In genomic region chr7:104386943-104387342, GRCh38 we compare ENCODE assay signal across 34 cellular contexts. TPM values are rescaled to one million over a fixed set of nuclear protein-coding genes. Genes with fewer than 3 reads are reported as not detected.
"Had no signal": no experiment of that assay in that cellular context is flagged by ENCODE, and none has a peak within 500 bp of the region (broad histone marks: within the 10 kb centered on the region; RNA-seq: fewer than 3 reads in every experiment).

No MANE protein-coding gene starts in this region.

- H3K4me2 ChIP-seq: smooth muscle cell had no signal

- H3K4me1 ChIP-seq: pancreas, psoas muscle, spleen, stomach, thyroid gland, tibial nerve, upper lobe of left lung, vagina had no signal

- H3K36me3 ChIP-seq: neutrophil, pancreas, spleen, stomach, thoracic aorta, thyroid gland, tibial nerve, upper lobe of left lung, vagina had no signal

- FAIRE-seq: pancreas, urothelium cell line had no signal

- H3K27ac ChIP-seq: neutrophil, pancreas, psoas muscle, skin epidermis, spleen, stomach, thoracic aorta, thyroid gland, tibial nerve, upper lobe of left lung, vagina had no signal

- DNase-seq: naive B cell; naive thymus-derived CD8-positive, alpha-beta T cell; nephron progenitor cell; nucleus accumbens; pancreas; psoas muscle; right cardiac atrium; spleen; stimulated activated CD4-positive, alpha-beta T cell treated with anti-CD3 and anti-CD28 coated beads, Interleukin-12 subunit alpha, Interleukin-12 subunit beta, amount 100 ng/mL, for 4 hours; stimulated activated CD4-positive, alpha-beta T cell treated with anti-CD3 and anti-CD28 coated beads, Interleukin-1b, Interleukin-23, amount 100 ng/mL, for 48 hours; stimulated activated CD4-positive, alpha-beta T cell treated with anti-CD3 and anti-CD28 coated beads, Interleukin-4, amount 100 ng/mL, for 1 hour; stimulated activated naive B cell treated with anti-CD40 and anti-IgM and Interleukin-4, amounts not matched to agents 10 μg/mL and 1 μg/mL and 100 μg/mL, for 72 hours; stimulated activated naive CD4-positive, alpha-beta T cell treated with Interleukin-2 at 50 U/mL for 16 hours; stomach; thyroid gland; trophoblast cell; upper lobe of left lung had no signal

- H3K9me3 ChIP-seq: neutrophil, pancreas, psoas muscle, thoracic aorta, thyroid gland, vagina had no signal

- ATAC-seq: naive thymus-derived CD8-positive, alpha-beta T cell; natural killer cell treated with Interleukin-12 subunit alpha and Interleukin-12 subunit beta and Interleukin-15 and Interleukin-18, amount 100 ng/mL, for 72 hours; pancreas; psoas muscle; right cardiac atrium; sciatic nerve; stimulated activated effector memory CD8-positive, alpha-beta T cell treated with anti-CD3 and anti-CD28 coated beads, Interleukin-12 subunit alpha, Interleukin-12 subunit beta, amount 100 ng/mL, for 72 hours; stimulated activated naive B cell treated with anti-CD40 and anti-IgM and Interleukin-4, amounts not matched to agents 10 μg/mL and 1 μg/mL and 100 μg/mL, for 72 hours had no signal

- H3K27me3 ChIP-seq: neutrophil, pancreas, stomach, thyroid gland, tibial nerve, upper lobe of left lung, vagina had no signal

- H3K4me3 ChIP-seq: pancreas, psoas muscle, skin epidermis, smooth muscle cell, spleen, stomach, thoracic aorta, thyroid gland, tibial nerve, upper lobe of left lung, vagina had no signal

RNA-seq across cellular contexts. Expression of gene LHFPL3, which starts 58.5 kb away (rescaled TPM):
- total RNA-seq: naive thymus-derived CD8-positive, alpha-beta T cell; natural killer cell treated with Interleukin-12 subunit alpha and Interleukin-12 subunit beta and Interleukin-15 and Interleukin-18, amount 100 ng/mL, for 72 hours; neural crest cell; omental fat pad; osteocyte; pancreas; progenitor cell of endocrine pancreas; psoas muscle; renal cortical epithelial cell; right cardiac atrium; sciatic nerve; smooth muscle cell; subcutaneous adipose tissue; thoracic aorta; thyroid gland; tibial nerve; upper lobe of left lung; ureter; vagina had no signal
- polyA plus RNA-seq: naive thymus-derived CD8-positive, alpha-beta T cell; pancreas; psoas muscle; right cardiac atrium; smooth muscle cell; stomach had no signal
